Comparison of ENCODE assay signal across 8 cellular contexts in genomic region chr1:185348296-185348695, GRCh38.
"Had no signal": no experiment of that assay in that cellular context is flagged by ENCODE, and none has a peak within 500 bp of the region (broad histone marks: within the 10 kb centered on the region; RNA-seq: fewer than 3 reads in every experiment).

No MANE protein-coding gene starts in this region.

- H3K27ac ChIP-seq: HL-60 had no signal

- H3K4me1 ChIP-seq: HAP-1 had no signal

- DNase-seq: GOT3, H7, IMR-90, KG1 had no signal

- FAIRE-seq: K562 had no signal

- H3K9me3 ChIP-seq: HAP-1 had no signal

- H3K36me3 ChIP-seq: HAP-1 had no signal

- H3K4me3 ChIP-seq: HAP-1, K562 had no signal

- ATAC-seq: HCT116, K562 had no signal
